ENCODE assay signal across 29 cellular contexts in the genomic region with DNA sequence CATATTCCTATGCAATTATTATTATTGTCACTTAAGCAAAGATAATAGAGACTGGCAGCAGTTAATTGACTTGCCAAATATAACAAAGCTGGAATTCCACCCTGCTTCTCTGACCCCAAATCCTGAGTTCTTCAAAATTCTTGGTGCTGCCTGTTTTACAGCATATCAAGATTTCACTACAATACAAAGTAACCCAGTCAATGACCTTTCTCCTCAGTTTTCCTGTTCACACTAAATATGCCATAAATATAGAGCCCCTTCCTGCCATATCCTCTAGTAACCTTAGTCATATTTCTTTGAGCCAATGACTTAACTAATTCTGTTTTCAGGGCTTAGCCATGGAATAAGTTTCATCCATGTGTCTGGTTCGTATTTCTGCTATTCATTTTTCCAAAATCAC.
"Had no signal": no experiment of that assay in that cellular context is flagged by ENCODE, and none has a peak within 500 bp of the region (broad histone marks: within the 10 kb centered on the region; RNA-seq: fewer than 3 reads in every experiment).

No MANE protein-coding gene starts in this region.

- H3K4me3 ChIP-seq: adrenal gland, body of pancreas, dorsolateral prefrontal cortex, esophagus muscularis mucosa, gastrocnemius medialis had no signal

- H3K27me3 ChIP-seq: adrenal gland, body of pancreas, dorsolateral prefrontal cortex, esophagus muscularis mucosa, foreskin keratinocyte, gastrocnemius medialis had no signal

- H3K27ac ChIP-seq: adrenal gland, body of pancreas, dorsolateral prefrontal cortex, esophagus muscularis mucosa, foreskin keratinocyte, gastrocnemius medialis had no signal

- H3K9me3 ChIP-seq: adrenal gland, body of pancreas, esophagus muscularis mucosa, gastrocnemius medialis had no signal

- ATAC-seq: activated CD4-positive, alpha-beta T cell treated with anti-CD3 and anti-CD28 coated beads for 36 hours; activated CD8-positive, alpha-beta memory T cell treated with anti-CD3 and anti-CD28 coated beads, Interleukin-2, amount 10 ng/mL, durations not matched to agents 7 days and 5 days; activated CD8-positive, alpha-beta T cell treated with anti-CD3 and anti-CD28 coated beads, Interleukin-2, amount 10 ng/mL, durations not matched to agents 7 days and 5 days; activated naive CD8-positive, alpha-beta T cell treated with anti-CD3 and anti-CD28 coated beads, Interleukin-2, amount 50 U/mL, for 24 hours; body of pancreas; foreskin keratinocyte; gastrocnemius medialis had no signal

- DNase-seq: activated CD4-positive, alpha-beta memory T cell treated with anti-CD3 and anti-CD28 coated beads for 36 hours; activated CD4-positive, alpha-beta T cell treated with anti-CD3 and anti-CD28 coated beads for 36 hours; activated CD4-positive, alpha-beta T cell treated with anti-CD3 and anti-CD28 coated beads, Interleukin-2, amount 10 ng/mL, durations not matched to agents 24 days and 14 days; activated CD4-positive, CD25-positive, alpha-beta regulatory T cell; activated CD4-positive, CD25-positive, alpha-beta regulatory T cell treated with anti-CD3 and anti-CD28 coated beads, Interleukin-2, amount 50 U/mL, for 72 hours; activated CD8-positive, alpha-beta memory T cell treated with anti-CD3 and anti-CD28 coated beads, Interleukin-2, amount 10 ng/mL, durations not matched to agents 7 days and 5 days; activated CD8-positive, alpha-beta memory T cell treated with anti-CD3 and anti-CD28 coated beads, Interleukin-2, amount 50 U/mL, for 4 hours; activated CD8-positive, alpha-beta T cell treated with anti-CD3 and anti-CD28 coated beads, Interleukin-2, amount 10 ng/mL, durations not matched to agents 7 days and 5 days; activated effector memory CD4-positive, alpha-beta T cell treated with anti-CD3 and anti-CD28 coated beads, Interleukin-2, amount 50 U/mL, for 16 hours; activated naive CD4-positive, alpha-beta T cell treated with anti-CD3 and anti-CD28 coated beads for 36 hours; activated naive CD8-positive, alpha-beta T cell treated with anti-CD3 and anti-CD28 coated beads for 36 hours; activated naive CD8-positive, alpha-beta T cell treated with anti-CD3 and anti-CD28 coated beads, Interleukin-2, amount 50 U/mL, for 24 hours; activated T-cell treated with anti-CD3 and anti-CD28 coated beads, Interleukin-2, amount 50 U/mL, for 1 hour; activated T-cell treated with anti-CD3 and anti-CD28 coated beads, Interleukin-2, amount 50 U/mL, for 48 hours; adrenal gland; amygdala; aorta; body of pancreas; caudate nucleus; cortex of kidney; dorsolateral prefrontal cortex; effector memory CD4-positive, alpha-beta T cell; endodermal cell; erythroblast; foreskin keratinocyte; gastrocnemius medialis; glutamatergic neuron; T-helper 2 cell had no signal

- H3K36me3 ChIP-seq: adrenal gland, esophagus muscularis mucosa, gastrocnemius medialis had no signal

- H3K4me1 ChIP-seq: body of pancreas, gastrocnemius medialis had no signal
